In the genomic region with DNA sequence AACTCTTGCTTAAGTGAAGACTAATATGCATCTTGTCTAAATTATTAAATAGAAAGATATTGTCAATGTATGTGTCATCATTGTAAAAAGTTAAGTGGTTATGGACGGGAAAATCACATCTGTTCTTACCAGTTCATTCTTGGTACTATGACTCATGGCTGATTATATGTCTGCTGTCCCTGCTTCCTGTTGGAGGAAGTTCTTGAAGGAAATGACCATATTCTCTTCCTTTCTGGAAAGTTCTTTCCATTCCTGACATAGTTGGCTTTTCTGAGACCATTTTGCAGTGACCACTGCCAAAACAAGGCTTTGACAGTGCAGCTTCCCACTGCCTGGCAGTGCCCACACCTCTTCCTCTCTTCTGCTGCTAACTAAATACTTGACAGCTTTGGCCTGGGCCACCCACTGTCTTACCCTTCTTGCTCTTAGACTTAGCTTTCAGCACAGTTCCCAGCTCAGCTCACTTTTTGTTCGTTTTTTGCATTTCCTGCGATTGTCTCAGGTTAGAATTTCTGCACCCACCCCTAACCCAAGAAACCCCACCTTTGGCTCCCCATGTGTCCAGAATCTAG, we compare ENCODE assay signal across 10 cellular contexts. TPM values are rescaled to one million over a fixed set of nuclear protein-coding genes. Genes with fewer than 3 reads are reported as not detected.
DNase-seq lines count a peak whose midpoint lies in the region; ATAC-seq and TF ChIP-seq lines count a peak whose summit lies in the region.
"Had no signal": no experiment of that assay in that cellular context is flagged by ENCODE, and none has a peak within 500 bp of the region (broad histone marks: within the 10 kb centered on the region; RNA-seq: fewer than 3 reads in every experiment).

No MANE protein-coding gene starts in this region.

- H3K9ac ChIP-seq in endodermal cell (ENCODE audit: extremely low read depth, low read length, poor library complexity, severe bottlenecking) = no peak overlapping the region

- no peak overlapping the region for H3K27ac ChIP-seq in endodermal cell (ENCODE audit: low read depth, low read length)

- ATAC-seq in GM19452 (IDR thresholded peaks at IDR 0.05; ENCODE audit: unreplicated experiment) = no peak

- TF ChIP-seq CTCF in chondrocyte (IDR thresholded peaks at IDR 0.05) (no peak), endodermal cell (conservative IDR thresholded peaks at IDR 0.05) (no peak), glutamatergic neuron (IDR thresholded peaks at IDR 0.05; ENCODE audit: partially characterized antibody, unreplicated experiment) (no peak), BE2C (IDR thresholded peaks at IDR 0.05; ENCODE audit: low read depth, low read length) (no peak)

- peaks cover 4% of the 10 kb centered on the region for H3K9me3 Mint-ChIP-seq in chondrocyte (ENCODE audit: low read depth)
- H3K9me3 Mint-ChIP-seq in endodermal cell = no peaks in the 10 kb centered on the region
- no peaks in the 10 kb centered on the region for H3K9me3 Mint-ChIP-seq in glutamatergic neuron (ENCODE audit: unreplicated experiment)

- H3K4me3 ChIP-seq in MG63 = no peak overlapping the region
- no peak overlapping the region for H3K4me3 ChIP-seq in endodermal cell (ENCODE audit: low read length)
- no peak overlapping the region for H3K4me3 ChIP-seq in BE2C (ENCODE audit: low read depth, low read length)

- H3K27ac Mint-ChIP-seq in chondrocyte (ENCODE audit: unreplicated experiment) (peak overlapping the region; percentile 80), endodermal cell (no peak overlapping the region), glutamatergic neuron (ENCODE audit: unreplicated experiment) (no peak overlapping the region)

- no peaks in the 10 kb centered on the region for H3K36me3 ChIP-seq in MG63
- no peaks in the 10 kb centered on the region for H3K36me3 ChIP-seq in endodermal cell (ENCODE audit: control insufficient read depth, insufficient read depth, low read length)
- no peaks in the 10 kb centered on the region for H3K36me3 ChIP-seq in BE2C

- peak; percentile 87 for DNase-seq in COLO829 (ENCODE audit: low spot score)
- DNase-seq in MG63 = peak; percentile 53
- no peak for DNase-seq in chondrocyte (ENCODE audit: low spot score)
- DNase-seq in myocyte (ENCODE audit: low read depth) = peak; percentile 81
- no peak for DNase-seq in endodermal cell
- no peak for DNase-seq in glutamatergic neuron
- DNase-seq in BE2C = no peak
- DNase-seq: cortex of kidney, NCI-H345 had no signal

- 90 to 92% methylated on average over 3 of the region's 3 CpGs for WGBS in endodermal cell (ENCODE audit: insufficient coverage in 1 of 2, insufficient read length in 1 of 2), 2 experiments

- H3K36me3 Mint-ChIP-seq in chondrocyte (ENCODE audit: low read depth) = peaks cover 3% of the 10 kb centered on the region
- no peaks in the 10 kb centered on the region for H3K36me3 Mint-ChIP-seq in endodermal cell (ENCODE audit: low read depth)
- H3K36me3 Mint-ChIP-seq in glutamatergic neuron (ENCODE audit: unreplicated experiment) = peaks cover 4% of the 10 kb centered on the region

- H3K4me1 ChIP-seq in endodermal cell (ENCODE audit: control insufficient read depth, insufficient read depth, low read length) = peaks cover 6% of the 10 kb centered on the region
- H3K4me1 ChIP-seq in BE2C = peaks cover 3% of the 10 kb centered on the region; the same call in 1 of the 2 replicates

- H3K27me3 ChIP-seq in MG63 (no peaks in the 10 kb centered on the region), endodermal cell (ENCODE audit: control insufficient read depth, insufficient read depth, low read length, poor library complexity, severe bottlenecking) (no peaks in the 10 kb centered on the region), BE2C (no peaks in the 10 kb centered on the region)

- H3K4me1 Mint-ChIP-seq in chondrocyte (ENCODE audit: low read depth) (peaks cover 27% of the 10 kb centered on the region), endodermal cell (peaks cover 8% of the 10 kb centered on the region), glutamatergic neuron (ENCODE audit: low read depth, unreplicated experiment) (no peaks in the 10 kb centered on the region)

- H3K27me3 Mint-ChIP-seq in chondrocyte (ENCODE audit: low read depth) (no peaks in the 10 kb centered on the region), endodermal cell (ENCODE audit: insufficient read depth) (peaks cover 4% of the 10 kb centered on the region), glutamatergic neuron (ENCODE audit: unreplicated experiment) (peaks cover 4% of the 10 kb centered on the region)

- H3K9me3 ChIP-seq in MG63 = no peaks in the 10 kb centered on the region
- H3K9me3 ChIP-seq in endodermal cell (ENCODE audit: control insufficient read depth, low read length) = peaks cover 11% of the 10 kb centered on the region
- no peaks in the 10 kb centered on the region for H3K9me3 ChIP-seq in BE2C

- no peak overlapping the region for H3K4me3 Mint-ChIP-seq in chondrocyte (ENCODE audit: unreplicated experiment)
- H3K4me3 Mint-ChIP-seq in endodermal cell = no peak overlapping the region
- H3K4me3 Mint-ChIP-seq in glutamatergic neuron (ENCODE audit: unreplicated experiment) = no peak overlapping the region

RNA-seq across cellular contexts. Expression of gene CLDN24, which starts 13.2 kb away (rescaled TPM):
- not detected in 2 replicates for total RNA-seq in MG63 (2014; rRNA removed; shearing (Covaris generic); ENCODE audit: low replicate concordance)
- total RNA-seq in chondrocyte (not detected in 3 replicates), myocyte (not detected in 2 replicates), endodermal cell (not detected), glutamatergic neuron (ENCODE audit: unreplicated experiment) (not detected)
- polyA plus RNA-seq in myocyte (2012) = not detected
- not detected for polyA plus RNA-seq in endodermal cell (2013, experiment 1 of 2)
- polyA plus RNA-seq in endodermal cell (2013, experiment 2 of 2) = not detected
- polyA plus RNA-seq in BE2C (2012; ENCODE audit: insufficient read depth, insufficient read length, low read depth) = not detected

RNA-seq across cellular contexts. Expression of gene CLDN22, which starts 15.4 kb away (rescaled TPM):
- not detected in 2 replicates for total RNA-seq in MG63 (2014; rRNA removed; shearing (Covaris generic); ENCODE audit: low replicate concordance)
- total RNA-seq in chondrocyte (not detected in 3 replicates), myocyte (not detected in 2 replicates), endodermal cell (under 1 TPM in 1 of 2 donors, not detected in 1; 0.15 TPM), glutamatergic neuron (ENCODE audit: unreplicated experiment) (not detected)
- 0.05 TPM for polyA plus RNA-seq in myocyte (2012)
- not detected for polyA plus RNA-seq in endodermal cell (2013, experiment 1 of 2)
- polyA plus RNA-seq in endodermal cell (2013, experiment 2 of 2) = not detected
- polyA plus RNA-seq in BE2C (2012; ENCODE audit: insufficient read depth, insufficient read length, low read depth) = not detected

Comparison
In these comparisons a context has a peak if more than half of its experiments do, and no peak if none do; other contexts are left out.
1. DNase-seq: peak in COLO829 (single experiment), MG63 (single experiment) and myocyte (single experiment); none in chondrocyte (single experiment), endodermal cell (single experiment), glutamatergic neuron (single experiment) and BE2C (single experiment).